ENCODE assay signal across 2 cellular contexts in genomic region chr15:41928100-41928499, GRCh38.
A peak's percentile ranks its signal among the peaks of the same experiment; 100 is the strongest.
TF ChIP-seq lines count a peak whose summit lies in the region.

No MANE protein-coding gene starts in this region.

TF ChIP-seq in HEK293, 187 proteins besides CTCF, POLR2A, EP300 and RAD21:
- TF ChIP-seq INSM2 (tag by site-specific recombination; IDR thresholded peaks at IDR 0.05) (peak; percentile 71), ZBTB17 (tag by site-specific recombination; IDR thresholded peaks at IDR 0.05) (no peak), OSR2 (tag by site-specific recombination; IDR thresholded peaks at IDR 0.05) (peak; percentile 50; the same call in 1 of the 2 replicates), IKZF3 (tag by site-specific recombination; IDR thresholded peaks at IDR 0.05) (no peak), ZNF341 (tag by site-specific recombination; IDR thresholded peaks at IDR 0.05; ENCODE audit: low read depth) (0 out of 2 replicates have a peak, but pooled peaks have one; percentile 3), MEIS1 (CRISPR knock-in tag; IDR thresholded peaks at IDR 0.05; ENCODE audit: borderline replicate concordance) (no peak), PRDM6 (tag by site-specific recombination; IDR thresholded peaks at IDR 0.05) (peak; percentile 74), ZNF664 (tag by site-specific recombination; IDR thresholded peaks at IDR 0.05) (peak; percentile 86), WT1 (tag by site-specific recombination; IDR thresholded peaks at IDR 0.05) (peak; percentile 52; the same call in 1 of the 2 replicates), ZNF580 (tag by site-specific recombination; IDR thresholded peaks at IDR 0.05) (peak; percentile 52; the same call in 1 of the 2 replicates), ZNF26 (tag by site-specific recombination; IDR thresholded peaks at IDR 0.05) (no peak), ZNF629 (tag by site-specific recombination; IDR thresholded peaks at IDR 0.05) (peak; percentile 39; the same call in 1 of the 2 replicates), SP7 (tag by site-specific recombination; IDR thresholded peaks at IDR 0.05) (0 out of 2 replicates have a peak, but pooled peaks have one; percentile 50), FEZF1 (tag by site-specific recombination; IDR thresholded peaks at IDR 0.05) (peak; percentile 53), ZNF600 (tag by site-specific recombination; IDR thresholded peaks at IDR 0.05) (peak; percentile 53; the same call in 1 of the 2 replicates), ZNF768 (tag by site-specific recombination; IDR thresholded peaks at IDR 0.05) (peak; percentile 71; the same call in 1 of the 2 replicates)
- TF ChIP-seq, protein P1, sequence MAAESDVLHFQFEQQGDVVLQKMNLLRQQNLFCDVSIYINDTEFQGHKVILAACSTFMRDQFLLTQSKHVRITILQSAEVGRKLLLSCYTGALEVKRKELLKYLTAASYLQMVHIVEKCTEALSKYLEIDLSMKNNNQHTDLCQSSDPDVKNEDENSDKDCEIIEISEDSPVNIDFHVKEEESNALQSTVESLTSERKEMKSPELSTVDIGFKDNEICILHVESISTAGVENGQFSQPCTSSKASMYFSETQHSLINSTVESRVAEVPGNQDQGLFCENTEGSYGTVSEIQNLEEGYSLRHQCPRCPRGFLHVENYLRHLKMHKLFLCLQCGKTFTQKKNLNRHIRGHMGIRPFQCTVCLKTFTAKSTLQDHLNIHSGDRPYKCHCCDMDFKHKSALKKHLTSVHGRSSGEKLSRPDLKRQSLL (tag by site-specific recombination; IDR thresholded peaks at IDR 0.05) = peak; percentile 23; the same call in 1 of the 2 replicates
- TF ChIP-seq, protein P2, sequence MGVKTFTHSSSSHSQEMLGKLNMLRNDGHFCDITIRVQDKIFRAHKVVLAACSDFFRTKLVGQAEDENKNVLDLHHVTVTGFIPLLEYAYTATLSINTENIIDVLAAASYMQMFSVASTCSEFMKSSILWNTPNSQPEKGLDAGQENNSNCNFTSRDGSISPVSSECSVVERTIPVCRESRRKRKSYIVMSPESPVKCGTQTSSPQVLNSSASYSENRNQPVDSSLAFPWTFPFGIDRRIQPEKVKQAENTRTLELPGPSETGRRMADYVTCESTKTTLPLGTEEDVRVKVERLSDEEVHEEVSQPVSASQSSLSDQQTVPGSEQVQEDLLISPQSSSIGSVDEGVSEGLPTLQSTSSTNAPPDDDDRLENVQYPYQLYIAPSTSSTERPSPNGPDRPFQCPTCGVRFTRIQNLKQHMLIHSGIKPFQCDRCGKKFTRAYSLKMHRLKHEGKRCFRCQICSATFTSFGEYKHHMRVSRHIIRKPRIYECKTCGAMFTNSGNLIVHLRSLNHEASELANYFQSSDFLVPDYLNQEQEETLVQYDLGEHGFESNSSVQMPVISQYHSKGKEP (tag by site-specific recombination; IDR thresholded peaks at IDR 0.05) = peak; percentile 82
- TF ChIP-seq, protein P3, sequence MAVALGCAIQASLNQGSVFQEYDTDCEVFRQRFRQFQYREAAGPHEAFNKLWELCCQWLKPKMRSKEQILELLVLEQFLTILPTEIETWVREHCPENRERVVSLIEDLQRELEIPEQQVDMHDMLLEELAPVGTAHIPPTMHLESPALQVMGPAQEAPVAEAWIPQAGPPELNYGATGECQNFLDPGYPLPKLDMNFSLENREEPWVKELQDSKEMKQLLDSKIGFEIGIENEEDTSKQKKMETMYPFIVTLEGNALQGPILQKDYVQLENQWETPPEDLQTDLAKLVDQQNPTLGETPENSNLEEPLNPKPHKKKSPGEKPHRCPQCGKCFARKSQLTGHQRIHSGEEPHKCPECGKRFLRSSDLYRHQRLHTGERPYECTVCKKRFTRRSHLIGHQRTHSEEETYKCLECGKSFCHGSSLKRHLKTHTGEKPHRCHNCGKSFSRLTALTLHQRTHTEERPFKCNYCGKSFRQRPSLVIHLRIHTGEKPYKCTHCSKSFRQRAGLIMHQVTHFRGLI (tag by site-specific recombination; IDR thresholded peaks at IDR 0.05) = no peak
TF ChIP-seq in HEK293: peak in this region for 14.

TF ChIP-seq in HepG2, 621 proteins besides CTCF, POLR2A, EP300 and RAD21 (continues in another document):
- TF ChIP-seq HMG20A (CRISPR knock-in tag; IDR thresholded peaks at IDR 0.05; ENCODE audit: borderline replicate concordance) (peak; percentile 76; the same call in 1 of the 2 replicates), ZNF468 (CRISPR knock-in tag; IDR thresholded peaks at IDR 0.05) (no peak), ARID2 (CRISPR knock-in tag; IDR thresholded peaks at IDR 0.05; ENCODE audit: borderline replicate concordance) (no peak), KAT8 (CRISPR knock-in tag; IDR thresholded peaks at IDR 0.05) (peak; percentile 45), ZC3H4 (CRISPR knock-in tag; IDR thresholded peaks at IDR 0.05; ENCODE audit: borderline replicate concordance) (no peak), ETV5 (CRISPR knock-in tag; IDR thresholded peaks at IDR 0.05; ENCODE audit: borderline replicate concordance) (no peak), NFATC3 (CRISPR knock-in tag; IDR thresholded peaks at IDR 0.05) (no peak), SIX1 (CRISPR knock-in tag; IDR thresholded peaks at IDR 0.05; ENCODE audit: borderline replicate concordance) (peak; percentile 86), ZNF235 (CRISPR knock-in tag; IDR thresholded peaks at IDR 0.05; ENCODE audit: borderline replicate concordance) (no peak), ASH2L (IDR thresholded peaks at IDR 0.05; ENCODE audit: insufficient read length, low read depth, low read length) (peak; percentile 36), HNRNPK (IDR thresholded peaks at IDR 0.05; ENCODE audit: low read depth, low read length, poor library complexity, severe bottlenecking) (no peak), ZNF615 (CRISPR knock-in tag; IDR thresholded peaks at IDR 0.05; ENCODE audit: borderline replicate concordance) (no peak), ZNF230 (CRISPR knock-in tag; IDR thresholded peaks at IDR 0.05) (no peak), SIX4 (CRISPR knock-in tag; IDR thresholded peaks at IDR 0.05) (0 out of 2 replicates have a peak, but pooled peaks have one; percentile 41), ZNF562 (CRISPR knock-in tag; IDR thresholded peaks at IDR 0.05; ENCODE audit: borderline replicate concordance) (no peak), ZNF629 (CRISPR knock-in tag; conservative IDR thresholded peaks at IDR 0.05) (peak; percentile 86), GLI4 (CRISPR knock-in tag; IDR thresholded peaks at IDR 0.05; ENCODE audit: borderline replicate concordance) (no peak), NR2F1 (CRISPR knock-in tag; IDR thresholded peaks at IDR 0.05) (peak in 1 of 2 experiments; percentile 62; a peak in 2 of 4 replicates), ZBTB7B (CRISPR knock-in tag; IDR thresholded peaks at IDR 0.05) (no peak), ZFP36L2 (CRISPR knock-in tag; IDR thresholded peaks at IDR 0.05) (no peak), ZNF724P (CRISPR knock-in tag; IDR thresholded peaks at IDR 0.05; ENCODE audit: borderline replicate concordance) (no peak), STAT5B (CRISPR knock-in tag; IDR thresholded peaks at IDR 0.05) (no peak), ELF3 (CRISPR knock-in tag; IDR thresholded peaks at IDR 0.05) (peak; percentile 40; the same call in 1 of the 2 replicates), RERE (CRISPR knock-in tag; IDR thresholded peaks at IDR 0.05; ENCODE audit: low read depth) (peak; percentile 83; the same call in 1 of the 2 replicates), NR2F2 (IDR thresholded peaks at IDR 0.05; ENCODE audit: borderline replicate concordance, low read depth) (peak; percentile 85), TOE1 (CRISPR knock-in tag; IDR thresholded peaks at IDR 0.05) (no peak), MBD4 (IDR thresholded peaks at IDR 0.05; ENCODE audit: borderline replicate concordance, low read length) (no peak), PHF5A (CRISPR knock-in tag; IDR thresholded peaks at IDR 0.05; ENCODE audit: low read depth, unreplicated experiment) (peak; percentile 37), ZNF180 (CRISPR knock-in tag; IDR thresholded peaks at IDR 0.05; ENCODE audit: borderline replicate concordance, low read depth) (no peak), FOXO1 (CRISPR knock-in tag; IDR thresholded peaks at IDR 0.05) (0 out of 2 replicates have a peak, but pooled peaks have one; percentile 31), NCOA2 (CRISPR knock-in tag; IDR thresholded peaks at IDR 0.05) (peak; percentile 39; the same call in 1 of the 2 replicates), CBX1 (IDR thresholded peaks at IDR 0.05; ENCODE audit: low read depth) (no peak), FOSL2 (CRISPR knock-in tag; IDR thresholded peaks at IDR 0.05) (peak; percentile 11; the same call in 1 of the 2 replicates), FOXP1 (IDR thresholded peaks at IDR 0.05) (no peak), FOXP1 (CRISPR knock-in tag; IDR thresholded peaks at IDR 0.05) (peak; percentile 55; the same call in 1 of the 2 replicates), ZNF256 (CRISPR knock-in tag; conservative IDR thresholded peaks at IDR 0.05) (no peak), TBP (CRISPR knock-in tag; IDR thresholded peaks at IDR 0.05) (no peak)
- TF ChIP-seq, protein P4, sequence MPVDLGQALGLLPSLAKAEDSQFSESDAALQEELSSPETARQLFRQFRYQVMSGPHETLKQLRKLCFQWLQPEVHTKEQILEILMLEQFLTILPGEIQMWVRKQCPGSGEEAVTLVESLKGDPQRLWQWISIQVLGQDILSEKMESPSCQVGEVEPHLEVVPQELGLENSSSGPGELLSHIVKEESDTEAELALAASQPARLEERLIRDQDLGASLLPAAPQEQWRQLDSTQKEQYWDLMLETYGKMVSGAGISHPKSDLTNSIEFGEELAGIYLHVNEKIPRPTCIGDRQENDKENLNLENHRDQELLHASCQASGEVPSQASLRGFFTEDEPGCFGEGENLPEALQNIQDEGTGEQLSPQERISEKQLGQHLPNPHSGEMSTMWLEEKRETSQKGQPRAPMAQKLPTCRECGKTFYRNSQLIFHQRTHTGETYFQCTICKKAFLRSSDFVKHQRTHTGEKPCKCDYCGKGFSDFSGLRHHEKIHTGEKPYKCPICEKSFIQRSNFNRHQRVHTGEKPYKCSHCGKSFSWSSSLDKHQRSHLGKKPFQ (CRISPR knock-in tag; IDR thresholded peaks at IDR 0.05; ENCODE audit: insufficient replicate concordance) = no peak
- TF ChIP-seq, protein P5, sequence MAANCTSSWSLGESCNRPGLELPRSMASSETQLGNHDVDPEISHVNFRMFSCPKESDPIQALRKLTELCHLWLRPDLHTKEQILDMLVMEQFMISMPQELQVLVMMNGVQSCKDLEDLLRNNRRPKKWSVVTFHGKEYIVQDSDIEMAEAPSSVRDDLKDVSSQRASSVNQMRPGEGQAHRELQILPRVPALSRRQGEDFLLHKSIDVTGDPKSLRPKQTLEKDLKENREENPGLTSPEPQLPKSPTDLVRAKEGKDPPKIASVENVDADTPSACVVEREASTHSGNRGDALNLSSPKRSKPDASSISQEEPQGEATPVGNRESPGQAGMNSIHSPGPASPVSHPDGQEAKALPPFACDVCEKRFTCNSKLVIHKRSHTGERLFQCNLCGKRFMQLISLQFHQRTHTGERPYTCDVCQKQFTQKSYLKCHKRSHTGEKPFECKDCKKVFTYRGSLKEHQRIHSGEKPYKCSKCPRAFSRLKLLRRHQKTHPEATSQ (CRISPR knock-in tag; IDR thresholded peaks at IDR 0.05; ENCODE audit: borderline replicate concordance) = no peak
- TF ChIP-seq, protein P6, sequence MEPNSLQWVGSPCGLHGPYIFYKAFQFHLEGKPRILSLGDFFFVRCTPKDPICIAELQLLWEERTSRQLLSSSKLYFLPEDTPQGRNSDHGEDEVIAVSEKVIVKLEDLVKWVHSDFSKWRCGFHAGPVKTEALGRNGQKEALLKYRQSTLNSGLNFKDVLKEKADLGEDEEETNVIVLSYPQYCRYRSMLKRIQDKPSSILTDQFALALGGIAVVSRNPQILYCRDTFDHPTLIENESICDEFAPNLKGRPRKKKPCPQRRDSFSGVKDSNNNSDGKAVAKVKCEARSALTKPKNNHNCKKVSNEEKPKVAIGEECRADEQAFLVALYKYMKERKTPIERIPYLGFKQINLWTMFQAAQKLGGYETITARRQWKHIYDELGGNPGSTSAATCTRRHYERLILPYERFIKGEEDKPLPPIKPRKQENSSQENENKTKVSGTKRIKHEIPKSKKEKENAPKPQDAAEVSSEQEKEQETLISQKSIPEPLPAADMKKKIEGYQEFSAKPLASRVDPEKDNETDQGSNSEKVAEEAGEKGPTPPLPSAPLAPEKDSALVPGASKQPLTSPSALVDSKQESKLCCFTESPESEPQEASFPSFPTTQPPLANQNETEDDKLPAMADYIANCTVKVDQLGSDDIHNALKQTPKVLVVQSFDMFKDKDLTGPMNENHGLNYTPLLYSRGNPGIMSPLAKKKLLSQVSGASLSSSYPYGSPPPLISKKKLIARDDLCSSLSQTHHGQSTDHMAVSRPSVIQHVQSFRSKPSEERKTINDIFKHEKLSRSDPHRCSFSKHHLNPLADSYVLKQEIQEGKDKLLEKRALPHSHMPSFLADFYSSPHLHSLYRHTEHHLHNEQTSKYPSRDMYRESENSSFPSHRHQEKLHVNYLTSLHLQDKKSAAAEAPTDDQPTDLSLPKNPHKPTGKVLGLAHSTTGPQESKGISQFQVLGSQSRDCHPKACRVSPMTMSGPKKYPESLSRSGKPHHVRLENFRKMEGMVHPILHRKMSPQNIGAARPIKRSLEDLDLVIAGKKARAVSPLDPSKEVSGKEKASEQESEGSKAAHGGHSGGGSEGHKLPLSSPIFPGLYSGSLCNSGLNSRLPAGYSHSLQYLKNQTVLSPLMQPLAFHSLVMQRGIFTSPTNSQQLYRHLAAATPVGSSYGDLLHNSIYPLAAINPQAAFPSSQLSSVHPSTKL (CRISPR knock-in tag; IDR thresholded peaks at IDR 0.05) = peak; percentile 81
